23 cellular contexts compared by ENCODE assay signal in the genomic region with DNA sequence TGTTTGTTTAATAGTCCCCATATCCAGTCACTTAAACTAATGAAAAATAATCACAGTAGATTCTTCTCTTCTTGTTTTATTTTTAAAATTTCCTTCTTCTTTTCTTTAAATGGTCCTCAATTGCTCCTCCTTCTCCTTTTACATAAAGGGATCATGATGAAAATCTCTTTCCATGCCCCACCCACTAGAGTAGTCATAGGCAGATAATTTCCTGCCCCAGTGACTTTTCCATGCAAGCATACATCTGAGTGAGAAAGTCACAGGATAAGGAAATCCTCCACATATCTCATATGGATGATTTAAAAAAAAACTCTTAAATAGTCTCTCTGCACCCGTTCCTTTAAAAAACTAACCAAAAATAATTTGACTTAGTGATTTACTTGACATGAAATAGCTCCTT.
DNase-seq lines count a peak whose midpoint lies in the region; ATAC-seq and TF ChIP-seq lines count a peak whose summit lies in the region.
"Had no signal": no experiment of that assay in that cellular context is flagged by ENCODE, and none has a peak within 500 bp of the region (broad histone marks: within the 10 kb centered on the region; RNA-seq: fewer than 3 reads in every experiment).

No MANE protein-coding gene starts in this region.

- intact Hi-C loops in mammary epithelial cell (cut with micrococcal nuclease): no loop called here
- intact Hi-C loops in MCF 10A (cut with micrococcal nuclease): loop anchor here (5.0 kb wide), 2 partner anchors 466 to 506 kb away; no protein-coding TSS in a partner anchor
- intact Hi-C loops in Right ventricle myocardium superior (cut with DNase I): no loop called here

- in situ Hi-C loops in mammary epithelial cell (cut with MboI; ENCODE audit: low sequenced_read_pairs in 2 of 2): loop anchor here in 1 of 2 donors (25.0 kb wide), 2 partner anchors 559 to 759 kb away; partner anchors contain the start of gene SETBP1

- TF ChIP-seq CTCF in mammary epithelial cell (conservative IDR thresholded peaks at IDR 0.05 in 1 of 2, IDR thresholded peaks at IDR 0.05 in 1 of 2; ENCODE audit: extremely low read depth in 1 of 2, insufficient read depth in 1 of 2, low read depth in 1 of 2, low read length in 2 of 2): no peak
- no peak for TF ChIP-seq CTCF in MCF 10A (IDR thresholded peaks at IDR 0.05; ENCODE audit: unreplicated experiment)
- TF ChIP-seq CTCF in cardiac fibroblast (IDR thresholded peaks at IDR 0.05; ENCODE audit: low read depth, low read length): no peak

- peaks cover 6% of the 10 kb centered on the region for H3K4me1 Mint-ChIP-seq in MCF 10A (ENCODE audit: insufficient read depth, unreplicated experiment)

- H3K9me3 Mint-ChIP-seq in MCF 10A (ENCODE audit: unreplicated experiment): no peaks in the 10 kb centered on the region
- H3K9me3 Mint-ChIP-seq: dendritic cell treated with granulocyte-macrophage colony-stimulating factor and Interleukin-4, amounts not matched to agents 40 ng/mL and 50 ng/mL, for 4 days had no signal

- no peaks in the 10 kb centered on the region for H3K27me3 Mint-ChIP-seq in MCF 10A (ENCODE audit: insufficient read depth, unreplicated experiment)
- H3K27me3 Mint-ChIP-seq: activated naive CD8-positive, alpha-beta T cell; dendritic cell treated with granulocyte-macrophage colony-stimulating factor and Interleukin-4, amounts not matched to agents 40 ng/mL and 50 ng/mL, for 4 days had no signal

- no peaks in the 10 kb centered on the region for H3K9me3 ChIP-seq in mammary epithelial cell (replicated peaks; ENCODE audit: insufficient read depth, low read length)
- H3K9me3 ChIP-seq: breast epithelium, Caco-2, upper lobe of left lung had no signal

- no peak for ATAC-seq in HG03135 (IDR thresholded peaks at IDR 0.05; ENCODE audit: unreplicated experiment)
- ATAC-seq in Right ventricle myocardium superior (ENCODE audit: poor library complexity): no peak
- ATAC-seq: HCT116 had no signal

- no peaks in the 10 kb centered on the region for H3K4me1 ChIP-seq in mammary epithelial cell (ENCODE audit: insufficient read depth, low read length)
- H3K4me1 ChIP-seq: breast epithelium, Caco-2, upper lobe of left lung had no signal

- BruUV-seq in mammary epithelial cell (replicated peaks; lab: Mats Ljungman, UMichigan): no TSS peak
- no TSS peak for BruUV-seq in MCF 10A (replicated peaks; lab: Mats Ljungman, UMichigan)

- H2AFZ ChIP-seq in mammary epithelial cell (ENCODE audit: low read depth, low read length): no peak overlapping the region

- H3K9ac ChIP-seq in mammary epithelial cell (ENCODE audit: insufficient read depth, low read length): no peak overlapping the region

- H3K27ac ChIP-seq in mammary epithelial cell (ENCODE audit: insufficient read depth, low read depth, low read length): no peak overlapping the region
- H3K27ac ChIP-seq: breast epithelium, upper lobe of left lung had no signal

- no peaks in the 10 kb centered on the region for H3K27me3 ChIP-seq in mammary epithelial cell (ENCODE audit: insufficient read depth, low read length)
- H3K27me3 ChIP-seq: breast epithelium, upper lobe of left lung had no signal

- WGBS in mammary epithelial cell (ENCODE audit: low coverage, missing lambda C conversion rate): 77% methylated on average over 1 of the region's 1 CpG

- no peaks in the 10 kb centered on the region for H3K79me2 ChIP-seq in mammary epithelial cell (ENCODE audit: insufficient read depth, low read length)

- no peak overlapping the region for H3K4me3 ChIP-seq in mammary epithelial cell (replicated peaks in 1 of 3; ENCODE audit: insufficient read depth in 1 of 3, low read depth in 2 of 3, low read length in 3 of 3)
- no peak overlapping the region for H3K4me3 ChIP-seq in cardiac fibroblast (replicated peaks in 1 of 2; ENCODE audit: low read depth in 2 of 2, low read length in 2 of 2)
- H3K4me3 ChIP-seq: breast epithelium, upper lobe of left lung had no signal

- no peaks in the 10 kb centered on the region for H3K36me3 Mint-ChIP-seq in MCF 10A (ENCODE audit: insufficient read depth, unreplicated experiment)
- H3K36me3 Mint-ChIP-seq: activated naive CD8-positive, alpha-beta T cell had no signal

- no peak overlapping the region for H3K27ac Mint-ChIP-seq in MCF 10A (ENCODE audit: low read depth, unreplicated experiment)
- H3K27ac Mint-ChIP-seq: activated naive CD8-positive, alpha-beta T cell; dendritic cell treated with granulocyte-macrophage colony-stimulating factor and Interleukin-4, amounts not matched to agents 40 ng/mL and 50 ng/mL, for 4 days had no signal

- CTCF ChIA-PET in mammary epithelial cell (lab: Charles Lee; ENCODE audit: low non-redundant PET): no interaction called here
- CTCF ChIA-PET in MCF 10A (lab: Yijun Ruan, JAX): interaction anchor here (0.6 to 1.2 kb wide), 3 partner anchors 12 to 467 kb away, joined by 3 to 6 read pairs (median 3); no protein-coding TSS in a partner anchor

- no peak overlapping the region for H3K4me2 ChIP-seq in mammary epithelial cell (ENCODE audit: insufficient read depth, low read depth, low read length)

- no peak overlapping the region for H3K4me3 Mint-ChIP-seq in MCF 10A (ENCODE audit: unreplicated experiment)
- H3K4me3 Mint-ChIP-seq: activated naive CD8-positive, alpha-beta T cell; dendritic cell treated with granulocyte-macrophage colony-stimulating factor and Interleukin-4, amounts not matched to agents 40 ng/mL and 50 ng/mL, for 4 days had no signal

- no peaks in the 10 kb centered on the region for H3K36me3 ChIP-seq in mammary epithelial cell (ENCODE audit: insufficient read depth, low read length)
- H3K36me3 ChIP-seq: breast epithelium, upper lobe of left lung had no signal

- dilution Hi-C loops in mammary epithelial cell (cut with HindIII; ENCODE audit: low sequenced_read_pairs): no loop called here

- POLR2A ChIA-PET in MCF 10A (lab: Yijun Ruan, JAX): no interaction called here

- no peaks in the 10 kb centered on the region for H4K20me1 ChIP-seq in mammary epithelial cell (ENCODE audit: insufficient read depth, low read length)

- DNase-seq in mammary epithelial cell (peak; percentile 40), MCF 10A (ENCODE audit: unreplicated experiment) (no peak), cardiac fibroblast (ENCODE audit: low read depth in 2 of 2) (peak; percentile 38 to 61), glomerular endothelial cell (ENCODE audit: extremely low read depth, low read depth, low spot score) (peak; percentile 50), T1000 (lab: John Stamatoyannopoulos, UW) (no peak), hypothalamus (lab: John Stamatoyannopoulos, UW) (no peak), Right ventricle myocardium superior (no peak)
- DNase-seq: 8988T; activated CD4-positive, alpha-beta T cell treated with anti-CD3 and anti-CD28 coated beads for 48 hours; Caco-2; head of caudate nucleus; NCI-H1092 treated with DMSO at 0.1 percent for 48 hours; NCI-H2081; NCI-H446 treated with DMSO at 0.1 percent for 48 hours; nucleus accumbens; retina; RPMI8226; upper lobe of left lung had no signal

Comparison
In these comparisons a context has a peak if more than half of its experiments do, and no peak if none do; other contexts are left out.
1. DNase-seq: peak in mammary epithelial cell (single experiment), cardiac fibroblast (2 of 2) and glomerular endothelial cell (single experiment); none in MCF 10A (single experiment), T1000 (single experiment), hypothalamus (0 of 51) and Right ventricle myocardium superior (single experiment).